24 cellular contexts compared by ENCODE assay signal in genomic region chr2:120434909-120435308, GRCh38.
"Had no signal": no experiment of that assay in that cellular context is flagged by ENCODE, and none has a peak within 500 bp of the region (broad histone marks: within the 10 kb centered on the region; RNA-seq: fewer than 3 reads in every experiment).

No MANE protein-coding gene starts in this region.

- DNase-seq: activated B cell treated with CpG ODN at 0.5 μM for 24 hours; activated CD4-positive, alpha-beta T cell treated with anti-CD3 and anti-CD28 coated beads for 48 hours; activated CD8-positive, alpha-beta T cell treated with anti-CD3 and anti-CD28 coated beads, Interleukin-2, amount 10 ng/mL, durations not matched to agents 7 days and 5 days; activated gamma-delta T cell; cerebellar nuclear complex; effector memory CD4-positive, alpha-beta T cell; foreskin keratinocyte; midbrain; occipital lobe; stimulated activated CD4-positive, alpha-beta T cell treated with anti-CD3 and anti-CD28 coated beads, Interleukin-2, amount 100 ng/mL, for 24 hours; stimulated activated naive CD8-positive, alpha-beta T cell treated with anti-CD3 and anti-CD28 coated beads, Interleukin-15, Interleukin-2, amounts not matched to agents 100 U/mL and 50 U/mL, for 24 hours; substantia nigra; T-cell; uterus had no signal

- H3K4me1 Mint-ChIP-seq: activated B cell treated with CpG ODN at 0.5 μM for 24 hours, T-cell had no signal

- H3K27ac ChIP-seq: adrenal gland, foreskin keratinocyte, hepatocyte, left lung, prostate gland, right atrium auricular region, tibial nerve, uterus had no signal

- H3K9me3 ChIP-seq: adrenal gland, breast epithelium, left lung, prostate gland, right atrium auricular region, tibial nerve, uterus had no signal

- H3K9me3 Mint-ChIP-seq: activated B cell treated with CpG ODN at 0.5 μM for 24 hours; activated naive CD4-positive, alpha-beta T cell treated with anti-CD3 and anti-CD28 coated beads, Interleukin-2, amount 50 U/mL, for 72 hours; dendritic cell treated with granulocyte-macrophage colony-stimulating factor and Interleukin-4, amounts not matched to agents 40 ng/mL and 50 ng/mL, for 4 days; nephron; T-cell had no signal

- H2AFZ ChIP-seq: hepatocyte had no signal

- H3K4me1 ChIP-seq: breast epithelium, foreskin keratinocyte, left lung, prostate gland, right atrium auricular region, tibial nerve, uterus had no signal

- H3K4me2 ChIP-seq: hepatocyte had no signal

- H3K36me3 ChIP-seq: adrenal gland, breast epithelium, left lung, prostate gland, right atrium auricular region, tibial nerve, uterus had no signal

- H3K36me3 Mint-ChIP-seq: activated naive CD4-positive, alpha-beta T cell treated with anti-CD3 and anti-CD28 coated beads, Interleukin-2, amount 50 U/mL, for 72 hours; T-cell had no signal

- H3K27me3 ChIP-seq: adrenal gland, breast epithelium, foreskin keratinocyte, hepatocyte, right atrium auricular region, uterus had no signal

- H3K79me2 ChIP-seq: hepatocyte had no signal

- H3K4me3 Mint-ChIP-seq: activated B cell treated with CpG ODN at 0.5 μM for 24 hours; activated CD8-positive, alpha-beta T cell treated with anti-CD3 and anti-CD28 coated beads, Interleukin-2, amount 10 ng/mL, durations not matched to agents 7 days and 5 days; dendritic cell treated with granulocyte-macrophage colony-stimulating factor and Interleukin-4, amounts not matched to agents 40 ng/mL and 50 ng/mL, for 4 days; nephron; T-cell had no signal

- H3K27ac Mint-ChIP-seq: activated B cell treated with CpG ODN at 0.5 μM for 24 hours; activated CD8-positive, alpha-beta T cell treated with anti-CD3 and anti-CD28 coated beads, Interleukin-2, amount 10 ng/mL, durations not matched to agents 7 days and 5 days; activated naive CD4-positive, alpha-beta T cell treated with anti-CD3 and anti-CD28 coated beads, Interleukin-2, amount 50 U/mL, for 72 hours; dendritic cell treated with granulocyte-macrophage colony-stimulating factor and Interleukin-4, amounts not matched to agents 40 ng/mL and 50 ng/mL, for 4 days; nephron; T-cell had no signal

- H3K4me3 ChIP-seq: adrenal gland, breast epithelium, hepatocyte, left lung, prostate gland, right atrium auricular region, tibial nerve, uterus had no signal

- ATAC-seq: activated CD8-positive, alpha-beta T cell treated with anti-CD3 and anti-CD28 coated beads, Interleukin-2, amount 10 ng/mL, durations not matched to agents 7 days and 5 days; activated naive CD4-positive, alpha-beta T cell treated with anti-CD3 and anti-CD28 coated beads, Interleukin-2, amount 50 U/mL, for 72 hours; foreskin keratinocyte; left lung; stimulated activated naive CD8-positive, alpha-beta T cell treated with anti-CD3 and anti-CD28 coated beads, Interleukin-15, Interleukin-2, amounts not matched to agents 100 U/mL and 50 U/mL, for 24 hours; T-cell had no signal
